ENCODE assay signal across 9 cellular contexts in genomic region chr4:4519296-4519898, GRCh38. TPM values are rescaled to one million over a fixed set of nuclear protein-coding genes. Genes with fewer than 3 reads are reported as not detected.
A peak's percentile ranks its signal among the peaks of the same experiment; 100 is the strongest.
DNase-seq lines count a peak whose midpoint lies in the region; ATAC-seq, FAIRE-seq and TF ChIP-seq lines count a peak whose summit lies in the region.
"Had no signal": no experiment of that assay in that cellular context is flagged by ENCODE, and none has a peak within 500 bp of the region (broad histone marks: within the 10 kb centered on the region; RNA-seq: fewer than 3 reads in every experiment).

No MANE protein-coding gene starts in this region.

- peak; percentile 60 for ATAC-seq in left lobe of liver
- no peak for ATAC-seq in activated CD4-positive, CD25-positive, alpha-beta regulatory T cell treated with anti-CD3 and anti-CD28 coated beads, Interleukin-2, amount 50 U/mL, for 24 hours
- ATAC-seq in GM21381 (IDR thresholded peaks at IDR 0.05; ENCODE audit: unreplicated experiment): no peak

- H3K27me3 ChIP-seq in adipocyte (replicated peaks; ENCODE audit: control insufficient read depth, insufficient read depth, low read length): no peaks in the 10 kb centered on the region
- H3K27me3 ChIP-seq: SJSA1 had no signal

- H3K4me3 ChIP-seq in adipocyte (ENCODE audit: low read length): peak overlapping the region; percentile 69
- H3K4me3 ChIP-seq: SJSA1 had no signal

- no peak for DNase-seq in AG09319 (ENCODE audit: extremely low read depth, low read depth)
- DNase-seq in H54 (ENCODE audit: insufficient read length, low spot score): no peak
- DNase-seq in adipocyte (ENCODE audit: low read depth): peak; percentile 56
- DNase-seq in left lobe of liver (ENCODE audit: low spot score): no peak
- no peak for DNase-seq in NCI-H1417 treated with DMSO at 0.1 percent for 48 hours (lab: John Stamatoyannopoulos, UW)
- DNase-seq in SK-N-DZ (ENCODE audit: low spot score): no peak

- no peaks in the 10 kb centered on the region for H3K36me3 ChIP-seq in adipocyte (ENCODE audit: control insufficient read depth, insufficient read depth, low read length, severe bottlenecking)
- H3K36me3 ChIP-seq: SJSA1 had no signal

- TF ChIP-seq POLR2A in H54 (IDR thresholded peaks at IDR 0.05; ENCODE audit: low read depth, low read length): no peak

- peak; percentile 50 for FAIRE-seq in H54 (lab: Jason Lieb, UNC)

- no peaks in the 10 kb centered on the region for H3K9me3 ChIP-seq in adipocyte (ENCODE audit: control insufficient read depth, low read length)
- H3K9me3 ChIP-seq: SJSA1 had no signal

- peak overlapping the region; percentile 31 for H3K9ac ChIP-seq in adipocyte (ENCODE audit: low read length)

- H3K4me1 ChIP-seq in adipocyte (ENCODE audit: control insufficient read depth, insufficient read depth, low read length): peaks cover 34% of the 10 kb centered on the region

- peak; percentile 67 for TF ChIP-seq CTCF in AG09319 (IDR thresholded peaks at IDR 0.05; ENCODE audit: low read depth, low read length)

RNA-seq across cellular contexts. Expression of gene STX18, which starts 22.5 kb away (rescaled TPM):
- total RNA-seq in left lobe of liver: 14.2 TPM
- polyA plus RNA-seq in SK-N-DZ (2014; cell fraction: cytosol; rRNA removed): 25.3 and 32.7 TPM in 2 replicates
- 43.4 and 53.1 TPM in 2 replicates for polyA plus RNA-seq in SK-N-DZ (2014; cell fraction: nucleus; rRNA removed)
